1 cellular context compared by ENCODE assay signal in the genomic region with DNA sequence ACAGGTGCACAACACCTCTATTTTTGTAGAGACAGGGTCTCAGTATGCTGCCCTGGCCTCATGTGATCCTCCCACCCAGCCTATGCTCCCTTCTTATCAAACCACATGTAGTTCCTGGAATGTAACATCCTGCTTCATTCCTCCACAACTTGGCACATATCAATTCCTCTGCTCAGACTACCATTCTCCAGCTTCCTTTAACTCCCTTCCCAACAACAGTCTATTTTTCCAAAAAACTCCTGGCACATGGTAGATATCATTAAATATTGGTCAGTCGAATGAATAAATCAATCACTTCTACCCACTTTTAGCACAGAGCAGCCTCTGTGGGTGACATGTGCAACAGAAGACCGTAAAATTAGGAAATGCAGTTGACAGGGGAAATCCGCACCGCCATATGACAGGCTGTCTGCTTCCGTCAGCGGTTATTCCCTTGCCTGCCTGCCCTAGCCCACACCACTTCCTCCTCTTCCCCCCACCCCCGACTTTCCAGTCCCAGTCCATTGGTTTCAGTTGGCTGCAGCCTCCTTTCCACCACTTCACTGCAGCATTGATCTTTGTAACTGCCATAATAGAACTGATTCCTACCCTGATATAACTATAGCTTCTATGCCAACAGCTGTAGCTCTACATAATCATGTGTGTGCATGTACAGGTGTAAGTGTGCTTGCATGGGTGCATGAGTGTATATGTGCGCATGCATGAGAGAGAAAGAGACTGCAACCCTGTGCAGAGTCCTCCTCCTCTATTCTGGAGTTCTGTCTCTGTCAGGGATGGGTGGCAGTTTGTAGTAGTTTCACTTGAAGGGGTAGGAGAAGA.
TF ChIP-seq lines count a peak whose summit lies in the region.

No MANE protein-coding gene starts in this region.

TF ChIP-seq in HEK293, 187 proteins besides CTCF, POLR2A, EP300 and RAD21 (continued from another document):
- TF ChIP-seq, protein P1, sequence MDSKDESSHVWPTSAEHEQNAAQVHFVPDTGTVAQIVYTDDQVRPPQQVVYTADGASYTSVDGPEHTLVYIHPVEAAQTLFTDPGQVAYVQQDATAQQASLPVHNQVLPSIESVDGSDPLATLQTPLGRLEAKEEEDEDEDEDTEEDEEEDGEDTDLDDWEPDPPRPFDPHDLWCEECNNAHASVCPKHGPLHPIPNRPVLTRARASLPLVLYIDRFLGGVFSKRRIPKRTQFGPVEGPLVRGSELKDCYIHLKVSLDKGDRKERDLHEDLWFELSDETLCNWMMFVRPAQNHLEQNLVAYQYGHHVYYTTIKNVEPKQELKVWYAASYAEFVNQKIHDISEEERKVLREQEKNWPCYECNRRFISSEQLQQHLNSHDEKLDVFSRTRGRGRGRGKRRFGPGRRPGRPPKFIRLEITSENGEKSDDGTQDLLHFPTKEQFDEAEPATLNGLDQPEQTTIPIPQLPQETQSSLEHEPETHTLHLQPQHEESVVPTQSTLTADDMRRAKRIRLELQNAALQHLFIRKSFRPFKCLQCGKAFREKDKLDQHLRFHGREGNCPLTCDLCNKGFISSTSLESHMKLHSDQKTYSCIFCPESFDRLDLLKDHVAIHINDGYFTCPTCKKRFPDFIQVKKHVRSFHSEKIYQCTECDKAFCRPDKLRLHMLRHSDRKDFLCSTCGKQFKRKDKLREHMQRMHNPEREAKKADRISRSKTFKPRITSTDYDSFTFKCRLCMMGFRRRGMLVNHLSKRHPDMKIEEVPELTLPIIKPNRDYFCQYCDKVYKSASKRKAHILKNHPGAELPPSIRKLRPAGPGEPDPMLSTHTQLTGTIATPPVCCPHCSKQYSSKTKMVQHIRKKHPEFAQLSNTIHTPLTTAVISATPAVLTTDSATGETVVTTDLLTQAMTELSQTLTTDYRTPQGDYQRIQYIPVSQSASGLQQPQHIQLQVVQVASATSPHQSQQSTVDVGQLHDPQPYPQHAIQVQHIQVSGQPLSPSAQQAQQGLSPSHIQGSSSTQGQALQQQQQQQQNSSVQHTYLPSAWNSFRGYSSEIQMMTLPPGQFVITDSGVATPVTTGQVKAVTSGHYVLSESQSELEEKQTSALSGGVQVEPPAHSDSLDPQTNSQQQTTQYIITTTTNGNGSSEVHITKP (tag by site-specific recombination; IDR thresholded peaks at IDR 0.05): no peak
- no peak for TF ChIP-seq ZNF544 (tag by site-specific recombination; IDR thresholded peaks at IDR 0.05)
- TF ChIP-seq, protein P2, sequence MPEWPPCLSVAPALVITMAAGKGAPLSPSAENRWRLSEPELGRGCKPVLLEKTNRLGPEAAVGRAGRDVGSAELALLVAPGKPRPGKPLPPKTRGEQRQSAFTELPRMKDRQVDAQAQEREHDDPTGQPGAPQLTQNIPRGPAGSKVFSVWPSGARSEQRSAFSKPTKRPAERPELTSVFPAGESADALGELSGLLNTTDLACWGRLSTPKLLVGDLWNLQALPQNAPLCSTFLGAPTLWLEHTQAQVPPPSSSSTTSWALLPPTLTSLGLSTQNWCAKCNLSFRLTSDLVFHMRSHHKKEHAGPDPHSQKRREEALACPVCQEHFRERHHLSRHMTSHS (tag by site-specific recombination; IDR thresholded peaks at IDR 0.05): no peak
